ENCODE assay signal across 12 cellular contexts in the genomic region with DNA sequence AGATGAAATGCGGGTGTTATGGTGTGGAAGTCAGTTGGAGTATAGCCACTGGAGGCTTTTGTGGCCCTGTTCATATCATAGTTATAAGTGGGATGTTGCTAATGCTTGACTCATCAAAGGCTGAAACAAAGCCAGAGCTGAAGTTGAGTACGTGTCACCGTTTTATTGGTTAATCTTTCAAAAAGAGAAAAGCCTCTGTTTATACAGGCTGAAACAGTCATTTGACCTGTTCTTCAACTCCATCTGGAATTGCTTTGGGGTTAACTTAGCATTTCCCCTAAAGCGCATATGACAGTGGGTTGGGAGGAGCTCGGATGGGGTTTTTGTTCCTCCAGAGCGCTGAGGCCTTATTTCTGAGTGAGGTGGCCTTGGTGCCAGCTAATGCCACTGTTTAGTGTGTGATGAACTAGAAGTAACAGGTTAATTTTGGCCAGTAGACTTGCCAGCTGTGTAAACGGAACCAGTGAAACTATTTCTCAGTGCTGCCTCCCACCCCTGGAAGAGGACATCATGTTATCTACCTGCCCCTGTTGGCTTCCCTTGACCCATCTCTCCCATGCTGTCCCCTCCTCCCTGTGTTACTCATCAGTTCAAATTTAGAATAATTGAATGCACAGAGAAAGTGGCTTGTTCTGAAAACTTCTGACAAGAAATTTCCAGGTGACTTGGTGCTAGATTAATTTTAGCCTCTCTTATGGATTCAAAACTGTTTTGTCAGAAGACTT. TPM values are rescaled to one million over a fixed set of nuclear protein-coding genes. Genes with fewer than 3 reads are reported as not detected.
DNase-seq lines count a peak whose midpoint lies in the region; ATAC-seq, FAIRE-seq and TF ChIP-seq lines count a peak whose summit lies in the region.
"Had no signal": no experiment of that assay in that cellular context is flagged by ENCODE, and none has a peak within 500 bp of the region (broad histone marks: within the 10 kb centered on the region; RNA-seq: fewer than 3 reads in every experiment).

No MANE protein-coding gene starts in this region.

- H2AFZ ChIP-seq in smooth muscle cell (ENCODE audit: low read depth): no peak overlapping the region

- H4K20me1 ChIP-seq in smooth muscle cell (ENCODE audit: low read depth): no peaks in the 10 kb centered on the region

- no peaks in the 10 kb centered on the region for H3K27me3 ChIP-seq in smooth muscle cell (ENCODE audit: low read depth)
- H3K27me3 ChIP-seq: heart left ventricle, spleen, tibial artery had no signal

- peak; percentile 97 for FAIRE-seq in RCC 7860 (lab: Jason Lieb, UNC)

- H3F3A ChIP-seq in smooth muscle cell (ENCODE audit: low read depth): peaks cover 22% of the 10 kb centered on the region

- H3K9me3 Mint-ChIP-seq in activated T-cell treated with anti-CD3 and anti-CD28 coated beads, Interleukin-2, amount 50 U/mL, for 4 hours: peaks cover 7% of the 10 kb centered on the region

- H3K4me3 Mint-ChIP-seq in activated T-cell treated with anti-CD3 and anti-CD28 coated beads, Interleukin-2, amount 50 U/mL, for 4 hours: no peak overlapping the region
- H3K4me3 Mint-ChIP-seq: CD4-positive, alpha-beta memory T cell had no signal

- H3K4me1 Mint-ChIP-seq in activated T-cell treated with anti-CD3 and anti-CD28 coated beads, Interleukin-2, amount 50 U/mL, for 4 hours (ENCODE audit: low read depth): peaks cover 32% of the 10 kb centered on the region

- H3K36me3 ChIP-seq in smooth muscle cell (ENCODE audit: low read depth): peaks cover 13% of the 10 kb centered on the region

- WGBS in smooth muscle cell (ENCODE audit: low lambda C conversion rate): 28% methylated on average over 7 of the region's 7 CpGs

- no peak for TF ChIP-seq CTCF in smooth muscle cell (IDR thresholded peaks at IDR 0.05; ENCODE audit: borderline replicate concordance, insufficient read depth, poor library complexity, severe bottlenecking)

- H3K4me3 ChIP-seq in smooth muscle cell: no peak overlapping the region
- H3K4me3 ChIP-seq: heart left ventricle, spleen, tibial artery had no signal

- no peaks in the 10 kb centered on the region for H3K79me2 ChIP-seq in smooth muscle cell (ENCODE audit: low read depth)

- peak overlapping the region; percentile 90 for H3K27ac ChIP-seq in smooth muscle cell (ENCODE audit: low read depth)
- H3K27ac ChIP-seq: heart left ventricle, spleen, tibial artery had no signal

- no peaks in the 10 kb centered on the region for H3K9me3 ChIP-seq in smooth muscle cell (replicated peaks; ENCODE audit: low read depth)
- H3K9me3 ChIP-seq: heart left ventricle, spleen, tibial artery had no signal

- ATAC-seq in activated T-cell treated with anti-CD3 and anti-CD28 coated beads, Interleukin-2, amount 50 U/mL, for 4 hours: peak; percentile 48 to 56
- ATAC-seq in HG03520 (IDR thresholded peaks at IDR 0.05; ENCODE audit: unreplicated experiment) (no peak), GM18498 (IDR thresholded peaks at IDR 0.05; ENCODE audit: unreplicated experiment) (no peak), GM21786 (IDR thresholded peaks at IDR 0.05; ENCODE audit: unreplicated experiment) (no peak)

- H3K27me3 Mint-ChIP-seq in activated T-cell treated with anti-CD3 and anti-CD28 coated beads, Interleukin-2, amount 50 U/mL, for 4 hours (ENCODE audit: low read depth): no peaks in the 10 kb centered on the region
- H3K27me3 Mint-ChIP-seq: CD4-positive, alpha-beta memory T cell had no signal

- H3K36me3 Mint-ChIP-seq in activated T-cell treated with anti-CD3 and anti-CD28 coated beads, Interleukin-2, amount 50 U/mL, for 4 hours (ENCODE audit: insufficient read depth): peaks cover 77% of the 10 kb centered on the region

- peak overlapping the region; percentile 32 for H3K4me2 ChIP-seq in smooth muscle cell

- peak overlapping the region; percentile 34 for H3K9ac ChIP-seq in smooth muscle cell (ENCODE audit: low read depth)

- no peaks in the 10 kb centered on the region for H3K4me1 ChIP-seq in smooth muscle cell (ENCODE audit: low read depth)
- H3K4me1 ChIP-seq: tibial artery had no signal

- no peak for DNase-seq in activated T-cell treated with anti-CD3 and anti-CD28 coated beads, Interleukin-2, amount 50 U/mL, for 4 hours
- DNase-seq in activated T-cell treated with anti-CD3 and anti-CD28 coated beads, Interleukin-2, amount 50 U/mL, for 1 hour: no peak
- DNase-seq in RCC 7860 (ENCODE audit: low spot score): peak; percentile 99
- peak; percentile 95 for DNase-seq in fibroblast of gingiva (ENCODE audit: low read depth)
- no peak for DNase-seq in smooth muscle cell (lab: John Stamatoyannopoulos, UW; ENCODE audit: unreplicated experiment)
- DNase-seq: CD4-positive, alpha-beta memory T cell; heart left ventricle; spleen; tibial artery had no signal

RNA-seq across cellular contexts. Expression of gene MTAP, which starts 34.2 kb away (rescaled TPM):
- 10 to 100 TPM; 73.2 to 78.1 (median 76.3) TPM for total RNA-seq in activated T-cell treated with anti-CD3 and anti-CD28 coated beads, Interleukin-2, amount 50 U/mL, for 4 hours
- total RNA-seq in smooth muscle cell: 39.6 and 42.7 TPM in 2 replicates
- polyA plus RNA-seq in smooth muscle cell: 19.1 and 26.1 TPM in 2 replicates

Comparison
In these comparisons a context has a peak if more than half of its experiments do, and no peak if none do; other contexts are left out.
1. ATAC-seq: peak in activated T-cell treated with anti-CD3 and anti-CD28 coated beads, Interleukin-2, amount 50 U/mL, for 4 hours (2 of 2); none in HG03520 (single experiment), GM18498 (single experiment) and GM21786 (single experiment).
2. DNase-seq: peak in RCC 7860 (single experiment) and fibroblast of gingiva (single experiment); none in activated T-cell treated with anti-CD3 and anti-CD28 coated beads, Interleukin-2, amount 50 U/mL, for 4 hours (single experiment), activated T-cell treated with anti-CD3 and anti-CD28 coated beads, Interleukin-2, amount 50 U/mL, for 1 hour (single experiment) and smooth muscle cell (single experiment).